In the genomic region with DNA sequence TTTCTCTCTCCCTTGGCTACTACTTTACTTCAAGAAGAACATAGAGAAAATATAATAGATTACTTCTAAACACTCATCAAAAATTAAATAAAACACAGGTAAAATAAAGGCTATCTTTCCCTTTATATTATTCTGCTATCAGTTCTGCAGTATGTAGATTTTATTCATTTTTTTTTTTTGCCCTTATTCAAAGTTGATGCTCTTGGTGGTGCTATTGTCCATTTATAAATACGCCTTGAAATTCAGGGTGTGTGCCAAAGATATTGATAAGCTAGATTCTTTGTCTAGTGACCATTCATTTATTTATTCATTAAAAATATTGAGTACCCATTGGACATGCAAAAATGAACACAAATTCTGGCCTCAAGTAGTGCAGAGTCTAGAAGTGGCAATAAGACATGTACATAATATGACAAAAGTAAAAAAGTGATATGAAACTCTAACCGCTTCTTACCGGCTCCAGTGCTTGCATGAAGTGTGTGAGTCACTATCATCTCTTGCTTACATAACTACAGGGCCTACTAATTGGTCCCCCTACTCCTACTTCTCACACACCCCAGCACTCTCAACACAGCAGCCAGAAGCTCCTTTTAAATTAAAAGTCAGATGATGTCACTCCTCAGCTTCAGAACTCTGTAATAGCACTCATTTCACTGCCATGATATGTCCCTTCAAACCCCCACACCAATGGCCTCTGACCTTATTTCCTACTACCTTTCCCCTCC, we compare ENCODE assay signal across 8 cellular contexts.
DNase-seq lines count a peak whose midpoint lies in the region; ATAC-seq and TF ChIP-seq lines count a peak whose summit lies in the region.

No MANE protein-coding gene starts in this region.

- ATAC-seq in GM18870 (IDR thresholded peaks at IDR 0.05; ENCODE audit: unreplicated experiment) (peak; percentile 91), HG02678 (IDR thresholded peaks at IDR 0.05; ENCODE audit: unreplicated experiment) (peak; percentile 89)

- no peaks in the 10 kb centered on the region for H3K9me3 ChIP-seq in tibial artery

- H3K4me1 ChIP-seq in tibial artery, result no peaks in the 10 kb centered on the region

- H3K27ac ChIP-seq in tibial artery, result no peak overlapping the region
- H3K27ac ChIP-seq in substantia nigra (ENCODE audit: low read depth, low read length, poor library complexity, severe bottlenecking), result no peak overlapping the region

- DNase-seq in NCI-H2081 treated with DMSO at 0.1 percent for 48 hours (lab: John Stamatoyannopoulos, UW), result peak; percentile 63
- peak; percentile 31 for DNase-seq in kidney glomerular epithelial cell (lab: John Stamatoyannopoulos, UW)
- no peak for DNase-seq in GF-D8 (lab: John Stamatoyannopoulos, UW)
- no peak for DNase-seq in tibial artery
- DNase-seq in substantia nigra (lab: John Stamatoyannopoulos, UW), result no peak
- no peak for DNase-seq in foreskin fibroblast

- no peaks in the 10 kb centered on the region for H3K36me3 ChIP-seq in tibial artery

- H3K27me3 ChIP-seq in tibial artery, result no peaks in the 10 kb centered on the region

- TF ChIP-seq CTCF in tibial artery (IDR thresholded peaks at IDR 0.05) (no peak), foreskin fibroblast (IDR thresholded peaks at IDR 0.05; ENCODE audit: low read depth, low read length) (no peak)

- intact Hi-C loops in tibial artery (cut with DNase I; ENCODE audit: low total_unique reads), result no loop called here

- H3K4me3 ChIP-seq in tibial artery (no peak overlapping the region), foreskin fibroblast (ENCODE audit: low read depth in 1 of 2, low read length in 2 of 2) (no peak overlapping the region)

Comparison
In these comparisons a context has a peak if more than half of its experiments do, and no peak if none do; other contexts are left out.
1. DNase-seq: peak in NCI-H2081 treated with DMSO at 0.1 percent for 48 hours (single experiment) and kidney glomerular epithelial cell (single experiment); none in GF-D8 (single experiment), tibial artery (0 of 2), substantia nigra (0 of 49) and foreskin fibroblast (0 of 2).